Comparison of ENCODE assay signal across 8 cellular contexts in genomic region chr1:85200870-85201339, GRCh38. TPM values are rescaled to one million over a fixed set of nuclear protein-coding genes. Genes with fewer than 3 reads are reported as not detected.
DNase-seq lines count a peak whose midpoint lies in the region; ATAC-seq lines count a peak whose summit lies in the region.

Gene SYDE2 (minus strand): TSS chr1:85201016. CDS start chr1:85200996, 20 bp downstream.

- in situ Hi-C loops in ACHN (cut with HindIII; ENCODE audit: low pct_ligation_motif_present, low pct_unique_long_range_greater_than_20kb, low sequenced_read_pairs): no loop called here

- CTCF ChIA-PET in activated CD4-positive, alpha-beta memory T cell treated with anti-CD3 and anti-CD28 coated beads for 36 hours (lab: Charles Lee): interaction anchor here (0.7 to 1.6 kb wide), 4 partner anchors 39 to 258 kb away, joined by 3 to 7 read pairs (median 3); no protein-coding TSS in a partner anchor

- peak within 1 kb of the TSS; percentile 81 for H3K9ac ChIP-seq in mesendoderm (ENCODE audit: low read length)

- no peaks in the 10 kb centered on the region for H3K9me3 Mint-ChIP-seq in activated CD4-positive, alpha-beta memory T cell treated with anti-CD3 and anti-CD28 coated beads for 36 hours

- peak within 1 kb of the TSS; percentile 28 for H4K8ac ChIP-seq in mesendoderm (ENCODE audit: low read depth, low read length)

- peak within 1 kb of the TSS; percentile 100 for H3K27ac ChIP-seq in mesendoderm (ENCODE audit: low read depth, low read length)

- peak within 1 kb of the TSS; percentile 89 for H3K27ac Mint-ChIP-seq in activated CD4-positive, alpha-beta memory T cell treated with anti-CD3 and anti-CD28 coated beads for 36 hours

- H3K36me3 Mint-ChIP-seq in activated CD4-positive, alpha-beta memory T cell treated with anti-CD3 and anti-CD28 coated beads for 36 hours: peaks cover 3% of the 10 kb centered on the region

- peak within 1 kb of the TSS; percentile 93 for H2BK120ac ChIP-seq in mesendoderm (ENCODE audit: low read depth, low read length)

- peak; percentile 82 for DNase-seq in ACHN
- DNase-seq in NCI-H446 treated with DMSO at 0.1 percent for 48 hours (lab: John Stamatoyannopoulos, UW): peak; percentile 61
- DNase-seq in activated CD4-positive, alpha-beta memory T cell treated with anti-CD3 and anti-CD28 coated beads for 36 hours: peak; percentile 76
- peak; percentile 69 for DNase-seq in effector CD8-positive, alpha-beta T cell (lab: John Stamatoyannopoulos, UW)
- DNase-seq in mesendoderm: peak; percentile 94
- DNase-seq in stimulated activated CD8-positive, alpha-beta memory T cell treated with anti-CD3 and anti-CD28 coated beads, Interleukin-12 subunit alpha, Interleukin-12 subunit beta, amount 100 ng/mL, for 4 hours (ENCODE audit: low read depth): peak; percentile 65

- no peaks in the 10 kb centered on the region for H3K27me3 ChIP-seq in mesendoderm (ENCODE audit: insufficient read depth, low read length, poor library complexity)

- H3K4me2 ChIP-seq in mesendoderm (ENCODE audit: low read length): peak within 1 kb of the TSS; percentile 96

- H3K4me1 Mint-ChIP-seq in activated CD4-positive, alpha-beta memory T cell treated with anti-CD3 and anti-CD28 coated beads for 36 hours (ENCODE audit: low read depth): peaks cover 26% of the 10 kb centered on the region

- WGBS in mesendoderm (ENCODE audit: extremely low coverage, insufficient coverage, low lambda C conversion rate): no CpG with 5 or more reads among the region's 59 CpGs

- H3K56ac ChIP-seq in mesendoderm (ENCODE audit: low read length): peak within 1 kb of the TSS; percentile 95

- H3K4me1 ChIP-seq in mesendoderm (ENCODE audit: control insufficient read depth, low read depth, low read length): no peaks in the 10 kb centered on the region

- peak within 1 kb of the TSS; percentile 98 for H3K4ac ChIP-seq in mesendoderm (ENCODE audit: low read depth, low read length)

- H3K23ac ChIP-seq in mesendoderm (ENCODE audit: low read length): peak within 1 kb of the TSS; percentile 59

- peak within 1 kb of the TSS; percentile 97 for H3K4me3 Mint-ChIP-seq in activated CD4-positive, alpha-beta memory T cell treated with anti-CD3 and anti-CD28 coated beads for 36 hours

- H3K79me1 ChIP-seq in mesendoderm (ENCODE audit: low read length): peaks cover 1% of the 10 kb centered on the region

- H3K27me3 Mint-ChIP-seq in activated CD4-positive, alpha-beta memory T cell treated with anti-CD3 and anti-CD28 coated beads for 36 hours: peaks cover 5% of the 10 kb centered on the region

- intact Hi-C loops in activated CD4-positive, alpha-beta memory T cell treated with anti-CD3 and anti-CD28 coated beads for 36 hours (cut with micrococcal nuclease): loop anchor here (1.0 to 5.0 kb wide), 8 partner anchors 22 to 696 kb away; partner anchors contain the start of genes BCL10, C1orf52, MCOLN2 and SSX2IP

- peaks cover 15% of the 10 kb centered on the region for H3K79me2 ChIP-seq in mesendoderm (ENCODE audit: control insufficient read depth, insufficient read depth, low read length)

- H2BK5ac ChIP-seq in mesendoderm (ENCODE audit: low read length): peak within 1 kb of the TSS; percentile 82

- no peaks in the 10 kb centered on the region for H3K36me3 ChIP-seq in mesendoderm (ENCODE audit: control insufficient read depth, insufficient read depth, low read length)

- no peak within 1 kb of the TSS for H4K5ac ChIP-seq in mesendoderm (ENCODE audit: low read length)

- peak within 1 kb of the TSS; percentile 83 for H3K4me3 ChIP-seq in mesendoderm (ENCODE audit: low read length)

- H2BK15ac ChIP-seq in mesendoderm (replicated peaks; ENCODE audit: low read depth): no peak within 1 kb of the TSS

- POLR2A ChIA-PET in activated CD4-positive, alpha-beta memory T cell treated with anti-CD3 and anti-CD28 coated beads for 36 hours (lab: Charles Lee): interaction anchor here (1.1 kb wide), 1 partner anchor 75 kb away, joined by 3 read pairs; the partner anchor contains the start of gene BCL10

- H3K18ac ChIP-seq in mesendoderm (ENCODE audit: low read length): peak within 1 kb of the TSS; percentile 97

- no peak within 1 kb of the TSS for H2AK5ac ChIP-seq in mesendoderm (ENCODE audit: low read length)

- ATAC-seq in GM18870 (IDR thresholded peaks at IDR 0.05; ENCODE audit: unreplicated experiment) (peak; percentile 49), HG03103 (IDR thresholded peaks at IDR 0.05; ENCODE audit: low read depth, unreplicated experiment) (peak; percentile 72)

RNA-seq across cellular contexts. Expression of gene SYDE2, which starts in this region (rescaled TPM):
- 1 to 10 TPM; 2.7 to 2.8 TPM for total RNA-seq in activated CD4-positive, alpha-beta memory T cell treated with anti-CD3 and anti-CD28 coated beads for 36 hours
- polyA plus RNA-seq in mesendoderm (2013, experiment 1 of 2): 6.1 TPM
- 6.5 TPM for polyA plus RNA-seq in mesendoderm (2013, experiment 2 of 2)

Comparison
In these comparisons a context has a peak if more than half of its experiments do, and no peak if none do; other contexts are left out.
1. Peak in every context shown above with its lines: DNase-seq, ATAC-seq, H3K4me3 ChIP-seq and H3K27ac ChIP-seq.